ENCODE assay signal across 25 cellular contexts in genomic region chr12:14911131-14911530, GRCh38. TPM values are rescaled to one million over a fixed set of nuclear protein-coding genes. Genes with fewer than 3 reads are reported as not detected.
DNase-seq lines count a peak whose midpoint lies in the region; TF ChIP-seq lines count a peak whose summit lies in the region.
"Had no signal": no experiment of that assay in that cellular context is flagged by ENCODE, and none has a peak within 500 bp of the region (broad histone marks: within the 10 kb centered on the region; RNA-seq: fewer than 3 reads in every experiment).

No MANE protein-coding gene starts in this region.

- intact Hi-C loops in activated naive CD4-positive, alpha-beta T cell treated with anti-CD3 and anti-CD28 coated beads for 36 hours (cut with micrococcal nuclease) = no loop called here

- peak overlapping the region; percentile 90 for H3K27ac Mint-ChIP-seq in activated naive CD4-positive, alpha-beta T cell treated with anti-CD3 and anti-CD28 coated beads for 36 hours
- H3K27ac Mint-ChIP-seq in activated naive CD8-positive, alpha-beta T cell = peak overlapping the region; percentile 96
- no peak overlapping the region for H3K27ac Mint-ChIP-seq in endothelial cell (ENCODE audit: unreplicated experiment)
- H3K27ac Mint-ChIP-seq: B cell had no signal

- no peaks in the 10 kb centered on the region for H3K27me3 Mint-ChIP-seq in activated naive CD4-positive, alpha-beta T cell treated with anti-CD3 and anti-CD28 coated beads for 36 hours (ENCODE audit: low read depth)
- H3K27me3 Mint-ChIP-seq in activated naive CD8-positive, alpha-beta T cell = no peaks in the 10 kb centered on the region
- peaks cover 5% of the 10 kb centered on the region for H3K27me3 Mint-ChIP-seq in endothelial cell (ENCODE audit: unreplicated experiment)
- H3K27me3 Mint-ChIP-seq: B cell; CD4-positive, alpha-beta memory T cell had no signal

- peaks cover 41% of the 10 kb centered on the region for H3K4me1 Mint-ChIP-seq in activated naive CD4-positive, alpha-beta T cell treated with anti-CD3 and anti-CD28 coated beads for 36 hours (ENCODE audit: low read depth)
- peaks cover 41% of the 10 kb centered on the region for H3K4me1 Mint-ChIP-seq in activated naive CD8-positive, alpha-beta T cell (ENCODE audit: low read depth)
- H3K4me1 Mint-ChIP-seq in endothelial cell (ENCODE audit: unreplicated experiment) = peaks cover 10% of the 10 kb centered on the region

- peaks cover 22% of the 10 kb centered on the region for H3K4me1 ChIP-seq in suprapubic skin
- H3K4me1 ChIP-seq: parathyroid adenoma had no signal

- H3K4me3 ChIP-seq in suprapubic skin = no peak overlapping the region

- no peaks in the 10 kb centered on the region for H3K9me3 ChIP-seq in suprapubic skin

- H3K4me3 Mint-ChIP-seq in activated naive CD4-positive, alpha-beta T cell treated with anti-CD3 and anti-CD28 coated beads for 36 hours = no peak overlapping the region
- no peak overlapping the region for H3K4me3 Mint-ChIP-seq in activated naive CD8-positive, alpha-beta T cell
- no peak overlapping the region for H3K4me3 Mint-ChIP-seq in endothelial cell (ENCODE audit: unreplicated experiment)
- H3K4me3 Mint-ChIP-seq: B cell; CD4-positive, alpha-beta memory T cell had no signal

- CTCF ChIA-PET in activated naive CD4-positive, alpha-beta T cell treated with anti-CD3 and anti-CD28 coated beads for 36 hours (lab: Charles Lee) = interaction anchor here (0.9 to 1.4 kb wide), 3 partner anchors 26 to 84 kb away, joined by 3 read pairs; no protein-coding TSS in a partner anchor

- TF ChIP-seq EP300 in suprapubic skin (IDR thresholded peaks at IDR 0.05) = no peak

- TF ChIP-seq POLR2A in suprapubic skin (IDR thresholded peaks at IDR 0.05) = no peak

- no peak for DNase-seq in activated naive CD4-positive, alpha-beta T cell treated with anti-CD3 and anti-CD28 coated beads for 36 hours
- no peak for DNase-seq in activated naive CD4-positive, alpha-beta T cell treated with Interleukin-2 at 50 U/mL for 16 hours
- DNase-seq in epithelial cell of prostate (ENCODE audit: low read depth, low spot score) (no peak), suprapubic skin (ENCODE audit: low spot score in 2 of 2) (no peak), NCI-H510A treated with DMSO at 0.1 percent for 48 hours (lab: John Stamatoyannopoulos, UW) (no peak), endothelial cell (ENCODE audit: low spot score) (no peak), GM10266 (ENCODE audit: extremely low spot score) (no peak)
- DNase-seq: ACHN; brain microvascular endothelial cell; CD4-positive, alpha-beta memory T cell; HCEC 1CT; hippocampal formation; KG1; left cardiac atrium; NCI-H1417; NCI-H2029; NCI-H526 treated with DMSO at 0.1 percent for 48 hours; retina; Right ventricle myocardium superior had no signal

- H3K36me3 ChIP-seq in suprapubic skin = no peaks in the 10 kb centered on the region
- H3K36me3 ChIP-seq: brain microvascular endothelial cell had no signal

- H3K36me3 Mint-ChIP-seq in activated naive CD4-positive, alpha-beta T cell treated with anti-CD3 and anti-CD28 coated beads for 36 hours (ENCODE audit: low read depth) = peaks cover 25% of the 10 kb centered on the region
- peaks cover 34% of the 10 kb centered on the region for H3K36me3 Mint-ChIP-seq in activated naive CD8-positive, alpha-beta T cell
- no peaks in the 10 kb centered on the region for H3K36me3 Mint-ChIP-seq in endothelial cell (ENCODE audit: low read depth, unreplicated experiment)

- 62% methylated on average over 2 of the region's 2 CpGs for WGBS in suprapubic skin

- TF ChIP-seq CTCF in suprapubic skin (IDR thresholded peaks at IDR 0.05) (no peak), endothelial cell (IDR thresholded peaks at IDR 0.05; ENCODE audit: unreplicated experiment) (no peak), GM10266 (IDR thresholded peaks at IDR 0.05; ENCODE audit: control insufficient read depth, insufficient read depth, low read depth, missing control alignments) (no peak)

- peak overlapping the region; percentile 68 for H3K27ac ChIP-seq in epithelial cell of prostate
- peak overlapping the region; percentile 24 for H3K27ac ChIP-seq in suprapubic skin
- H3K27ac ChIP-seq: parathyroid adenoma had no signal

- no peaks in the 10 kb centered on the region for H3K9me3 Mint-ChIP-seq in activated naive CD4-positive, alpha-beta T cell treated with anti-CD3 and anti-CD28 coated beads for 36 hours
- peaks cover 3% of the 10 kb centered on the region for H3K9me3 Mint-ChIP-seq in activated naive CD8-positive, alpha-beta T cell (ENCODE audit: low read depth)
- no peaks in the 10 kb centered on the region for H3K9me3 Mint-ChIP-seq in endothelial cell (ENCODE audit: unreplicated experiment)

- H3K27me3 ChIP-seq in suprapubic skin = no peaks in the 10 kb centered on the region
- H3K27me3 ChIP-seq: brain microvascular endothelial cell had no signal

RNA-seq across cellular contexts. Expression of gene MGP, which starts 25.5 kb away (rescaled TPM):
- total RNA-seq in activated naive CD4-positive, alpha-beta T cell treated with anti-CD3 and anti-CD28 coated beads for 36 hours = not detected
- total RNA-seq in suprapubic skin (100 to 1,000 TPM in 1 of 4 donors, 10 to 100 TPM in 3; 43.5 to 135 (median 58.3) TPM), endothelial cell (ENCODE audit: unreplicated experiment) (0.26 TPM)
- total RNA-seq: T-helper 2 cell treated with Interferon-gamma antibody and Interleukin-4, amounts not matched to agents 100 ng/mL and 5 ng/mL, for 36 hours had no signal

RNA-seq across cellular contexts. Expression of gene ERP27, which starts 27.2 kb away (rescaled TPM):
- total RNA-seq in activated naive CD4-positive, alpha-beta T cell treated with anti-CD3 and anti-CD28 coated beads for 36 hours = 1 to 10 TPM; 1.0 to 1.2 TPM
- total RNA-seq in suprapubic skin (1 to 10 TPM in 1 of 4 donors, under 1 TPM in 2, not detected in 1; 0.21 to 2.5 (median 0.91) TPM), endothelial cell (ENCODE audit: unreplicated experiment) (0.46 TPM)
- total RNA-seq: lung microvascular endothelial cell, skeletal muscle tissue had no signal

RNA-seq across cellular contexts. Expression of gene ARHGDIB, which starts 50.3 kb away (rescaled TPM):
- total RNA-seq in activated naive CD4-positive, alpha-beta T cell treated with anti-CD3 and anti-CD28 coated beads for 36 hours = 100 to 1,000 TPM; 663 to 730 TPM
- total RNA-seq in suprapubic skin = 100 to 1,000 TPM in 1 of 4 donors, 10 to 100 TPM in 3; 74.7 to 109 (median 85.4) TPM
- total RNA-seq in endothelial cell (ENCODE audit: unreplicated experiment) = 217 TPM

Comparison
In these comparisons a context has a peak if more than half of its experiments do, and no peak if none do; other contexts are left out.
1. RNA of gene MGP, which starts 25.5 kb away (total RNA-seq): 43.5 to 135 TPM in suprapubic skin; 0.26 TPM in endothelial cell (single experiment) and not detected in activated naive CD4-positive, alpha-beta T cell treated with anti-CD3 and anti-CD28 coated beads for 36 hours; every median in the first group is over 10 times any median in the second.